ENCODE assay signal across 12 cellular contexts in genomic region chr7:929311-929711, GRCh38. TPM values are rescaled to one million over a fixed set of nuclear protein-coding genes. Genes with fewer than 3 reads are reported as not detected.
DNase-seq lines count a peak whose midpoint lies in the region; ATAC-seq, FAIRE-seq and TF ChIP-seq lines count a peak whose summit lies in the region.
"Had no signal": no experiment of that assay in that cellular context is flagged by ENCODE, and none has a peak within 500 bp of the region (broad histone marks: within the 10 kb centered on the region; RNA-seq: fewer than 3 reads in every experiment).

No MANE protein-coding gene starts in this region.

- H3K4me3 ChIP-seq in astrocyte (ENCODE audit: insufficient read depth, low read depth, low read length) (no peak overlapping the region), tibial artery (no peak overlapping the region)

- H3K36me3 Mint-ChIP-seq in astrocyte (ENCODE audit: low read depth, unreplicated experiment): no peaks in the 10 kb centered on the region

- H3K9ac ChIP-seq in astrocyte (ENCODE audit: low read length): peak overlapping the region; percentile 47
- H3K9ac ChIP-seq: KMS-11 had no signal

- peak overlapping the region; percentile 34 for H3K4me2 ChIP-seq in astrocyte (ENCODE audit: low read length)
- H3K4me2 ChIP-seq: KMS-11 had no signal

- no peak overlapping the region for H3K4me3 Mint-ChIP-seq in astrocyte (ENCODE audit: unreplicated experiment)

- H4K20me1 ChIP-seq in astrocyte (ENCODE audit: insufficient read depth, low read length): no peaks in the 10 kb centered on the region

- ATAC-seq in Right ventricle myocardium superior (ENCODE audit: poor library complexity) (no peak), left cardiac atrium (no peak), GM21526 (IDR thresholded peaks at IDR 0.05; ENCODE audit: low FRiP score, unreplicated experiment) (no peak)

- no peak overlapping the region for H3K27ac Mint-ChIP-seq in astrocyte (ENCODE audit: unreplicated experiment)

- no peaks in the 10 kb centered on the region for H3K9me3 ChIP-seq in astrocyte (ENCODE audit: insufficient read depth, low read depth, low read length)
- no peaks in the 10 kb centered on the region for H3K9me3 ChIP-seq in tibial artery

- no peak overlapping the region for H2AFZ ChIP-seq in astrocyte (ENCODE audit: low read depth, low read length)

- peak; percentile 39 for DNase-seq in Right ventricle myocardium superior
- DNase-seq in left cardiac atrium: no peak
- no peak for DNase-seq in astrocyte (ENCODE audit: low read depth)
- peak; percentile 62 for DNase-seq in midbrain (lab: John Stamatoyannopoulos, UW)
- peak; percentile 8 to 21 for DNase-seq in tibial artery
- no peak for DNase-seq in COLO668 (lab: John Stamatoyannopoulos, UW; ENCODE audit: unreplicated experiment)
- DNase-seq in cortex of kidney (lab: John Stamatoyannopoulos, UW): no peak
- DNase-seq: activated B cell treated with CpG ODN at 0.5 μM for 24 hours had no signal

- H3K36me3 ChIP-seq in astrocyte (ENCODE audit: insufficient read depth, low read length): no peaks in the 10 kb centered on the region
- H3K36me3 ChIP-seq in tibial artery: no peaks in the 10 kb centered on the region

- no peaks in the 10 kb centered on the region for H3K9me3 Mint-ChIP-seq in astrocyte (ENCODE audit: unreplicated experiment)
- H3K9me3 Mint-ChIP-seq: activated B cell treated with CpG ODN at 0.5 μM for 24 hours had no signal

- H3K4me1 ChIP-seq in astrocyte (ENCODE audit: insufficient read depth, low read length): peaks cover 14% of the 10 kb centered on the region
- H3K4me1 ChIP-seq in tibial artery: peaks cover 0 to 8% (median 6%) of the 10 kb centered on the region in 4 donors

- intact Hi-C loops in Right ventricle myocardium superior (cut with DNase I): no loop called here
- intact Hi-C loops in left cardiac atrium (cut with DNase I): no loop called here
- intact Hi-C loops in tibial artery (cut with DNase I; ENCODE audit: low total_unique reads): no loop called here

- H3K27ac ChIP-seq in astrocyte (ENCODE audit: low read depth, low read length) (no peak overlapping the region), tibial artery (no peak overlapping the region)
- H3K27ac ChIP-seq: KMS-11 had no signal

- FAIRE-seq in astrocyte (lab: Jason Lieb, UNC): no peak

- H3K27me3 Mint-ChIP-seq in astrocyte (ENCODE audit: low read depth, unreplicated experiment): no peaks in the 10 kb centered on the region
- H3K27me3 Mint-ChIP-seq: activated B cell treated with CpG ODN at 0.5 μM for 24 hours had no signal

- H3K27me3 ChIP-seq in astrocyte (ENCODE audit: insufficient read depth, low read length) (no peaks in the 10 kb centered on the region), tibial artery (no peaks in the 10 kb centered on the region)

- TF ChIP-seq CTCF in astrocyte (IDR thresholded peaks at IDR 0.05; ENCODE audit: insufficient read depth, low read depth, low read length): no peak
- no peak for TF ChIP-seq CTCF in tibial artery (IDR thresholded peaks at IDR 0.05)

- H3K79me2 ChIP-seq in astrocyte (ENCODE audit: insufficient read depth, low read length): no peaks in the 10 kb centered on the region

- H3K4me1 Mint-ChIP-seq in astrocyte (ENCODE audit: low read depth, unreplicated experiment): peaks cover 2% of the 10 kb centered on the region

RNA-seq across cellular contexts. Expression of gene ADAP1, which starts 25.2 kb away (rescaled TPM):
- total RNA-seq in Right ventricle myocardium superior (6.4 TPM), left cardiac atrium (1 to 10 TPM; 6.9 to 8.2 TPM), astrocyte (4.7 and 4.8 TPM in 2 replicates)

RNA-seq across cellular contexts. Expression of gene COX19, which starts 46.0 kb away (rescaled TPM):
- total RNA-seq in Right ventricle myocardium superior: 8.0 TPM
- total RNA-seq in left cardiac atrium: 1 to 10 TPM; 6.6 to 8.5 TPM
- 13.4 and 13.8 TPM in 2 replicates for total RNA-seq in astrocyte

RNA-seq across cellular contexts. Expression of gene GET4, which starts 53.0 kb away (rescaled TPM):
- total RNA-seq in Right ventricle myocardium superior: 20.6 TPM
- total RNA-seq in left cardiac atrium: 10 to 100 TPM; 17.8 to 28.3 TPM
- total RNA-seq in astrocyte: 32.1 and 43.0 TPM in 2 replicates

RNA-seq across cellular contexts. Expression of gene CYP2W1, which starts 53.7 kb away (rescaled TPM):
- not detected for total RNA-seq in Right ventricle myocardium superior
- not detected for total RNA-seq in left cardiac atrium
- total RNA-seq in astrocyte: not detected in 2 replicates
- total RNA-seq: activated B cell treated with CpG ODN at 0.5 μM for 24 hours, H4, omental fat pad had no signal

Comparison
In these comparisons a context has a peak if more than half of its experiments do, and no peak if none do; other contexts are left out.
1. DNase-seq: peak in Right ventricle myocardium superior (single experiment), midbrain (single experiment) and tibial artery (2 of 2); none in left cardiac atrium (single experiment), astrocyte (single experiment), COLO668 (single experiment) and cortex of kidney (single experiment).